1 cellular context compared by ENCODE assay signal in the genomic region with DNA sequence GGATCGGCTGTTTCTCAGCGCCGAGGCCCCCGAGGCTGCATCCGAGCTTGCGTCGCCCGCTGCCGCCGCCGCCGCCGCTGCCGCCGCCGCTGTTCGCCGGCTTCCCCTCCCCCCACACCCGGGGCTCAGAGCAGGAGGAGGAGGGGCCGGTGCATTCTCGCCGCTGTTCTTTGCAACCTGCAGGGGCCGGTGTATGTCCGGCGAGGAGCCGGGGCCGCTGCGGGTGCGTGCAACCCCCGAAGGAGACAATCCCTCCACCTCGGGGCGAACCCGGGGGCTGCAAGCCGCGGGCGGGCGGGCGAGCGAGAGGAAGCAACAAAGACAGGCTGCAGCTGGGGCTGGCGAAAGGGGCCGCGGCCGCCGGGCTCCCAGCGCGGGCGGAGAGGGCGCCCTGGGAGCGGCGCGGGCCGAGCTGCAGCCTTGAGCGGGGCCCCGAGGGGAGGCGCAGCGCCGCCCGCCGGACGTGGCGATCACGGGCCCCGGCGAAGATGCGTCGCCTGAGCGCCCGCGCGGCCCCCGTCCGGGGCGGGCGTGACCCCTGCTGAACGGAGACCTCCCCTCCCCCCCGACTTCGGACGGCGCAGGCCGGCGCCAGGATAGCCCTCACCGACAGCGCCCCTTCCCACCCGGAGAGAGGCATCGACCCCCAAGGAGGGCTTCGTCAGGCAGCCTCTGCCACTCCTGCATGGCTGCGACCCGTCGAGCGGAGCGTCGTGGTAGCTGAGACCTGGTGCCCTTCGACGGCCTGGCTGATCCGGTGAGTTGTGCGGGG.
A peak's percentile ranks its signal among the peaks of the same experiment; 100 is the strongest.
TF ChIP-seq lines count a peak whose summit lies in the region.

No MANE protein-coding gene starts in this region.

TF ChIP-seq in HepG2, 621 proteins besides CTCF, POLR2A, EP300 and RAD21 (continued from another document and continues in another):
- TF ChIP-seq, protein P1, sequence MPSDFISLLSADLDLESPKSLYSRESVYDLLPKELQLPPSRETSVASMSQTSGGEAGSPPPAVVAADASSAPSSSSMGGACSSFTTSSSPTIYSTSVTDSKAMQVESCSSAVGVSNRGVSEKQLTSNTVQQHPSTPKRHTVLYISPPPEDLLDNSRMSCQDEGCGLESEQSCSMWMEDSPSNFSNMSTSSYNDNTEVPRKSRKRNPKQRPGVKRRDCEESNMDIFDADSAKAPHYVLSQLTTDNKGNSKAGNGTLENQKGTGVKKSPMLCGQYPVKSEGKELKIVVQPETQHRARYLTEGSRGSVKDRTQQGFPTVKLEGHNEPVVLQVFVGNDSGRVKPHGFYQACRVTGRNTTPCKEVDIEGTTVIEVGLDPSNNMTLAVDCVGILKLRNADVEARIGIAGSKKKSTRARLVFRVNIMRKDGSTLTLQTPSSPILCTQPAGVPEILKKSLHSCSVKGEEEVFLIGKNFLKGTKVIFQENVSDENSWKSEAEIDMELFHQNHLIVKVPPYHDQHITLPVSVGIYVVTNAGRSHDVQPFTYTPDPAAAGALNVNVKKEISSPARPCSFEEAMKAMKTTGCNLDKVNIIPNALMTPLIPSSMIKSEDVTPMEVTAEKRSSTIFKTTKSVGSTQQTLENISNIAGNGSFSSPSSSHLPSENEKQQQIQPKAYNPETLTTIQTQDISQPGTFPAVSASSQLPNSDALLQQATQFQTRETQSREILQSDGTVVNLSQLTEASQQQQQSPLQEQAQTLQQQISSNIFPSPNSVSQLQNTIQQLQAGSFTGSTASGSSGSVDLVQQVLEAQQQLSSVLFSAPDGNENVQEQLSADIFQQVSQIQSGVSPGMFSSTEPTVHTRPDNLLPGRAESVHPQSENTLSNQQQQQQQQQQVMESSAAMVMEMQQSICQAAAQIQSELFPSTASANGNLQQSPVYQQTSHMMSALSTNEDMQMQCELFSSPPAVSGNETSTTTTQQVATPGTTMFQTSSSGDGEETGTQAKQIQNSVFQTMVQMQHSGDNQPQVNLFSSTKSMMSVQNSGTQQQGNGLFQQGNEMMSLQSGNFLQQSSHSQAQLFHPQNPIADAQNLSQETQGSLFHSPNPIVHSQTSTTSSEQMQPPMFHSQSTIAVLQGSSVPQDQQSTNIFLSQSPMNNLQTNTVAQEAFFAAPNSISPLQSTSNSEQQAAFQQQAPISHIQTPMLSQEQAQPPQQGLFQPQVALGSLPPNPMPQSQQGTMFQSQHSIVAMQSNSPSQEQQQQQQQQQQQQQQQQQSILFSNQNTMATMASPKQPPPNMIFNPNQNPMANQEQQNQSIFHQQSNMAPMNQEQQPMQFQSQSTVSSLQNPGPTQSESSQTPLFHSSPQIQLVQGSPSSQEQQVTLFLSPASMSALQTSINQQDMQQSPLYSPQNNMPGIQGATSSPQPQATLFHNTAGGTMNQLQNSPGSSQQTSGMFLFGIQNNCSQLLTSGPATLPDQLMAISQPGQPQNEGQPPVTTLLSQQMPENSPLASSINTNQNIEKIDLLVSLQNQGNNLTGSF (CRISPR knock-in tag; IDR thresholded peaks at IDR 0.05) = no peak
- TF ChIP-seq ZSCAN20 (CRISPR knock-in tag; IDR thresholded peaks at IDR 0.05; ENCODE audit: borderline replicate concordance) (peak; percentile 64; the same call in 1 of the 2 replicates), ARNT2 (CRISPR knock-in tag; IDR thresholded peaks at IDR 0.05; ENCODE audit: low read depth) (peak; percentile 20; the same call in 1 of the 2 replicates), RFXANK (CRISPR knock-in tag; IDR thresholded peaks at IDR 0.05) (no peak), HNF4A (CRISPR knock-in tag; IDR thresholded peaks at IDR 0.05) (peak; percentile 21; the same call in 1 of the 2 replicates), RBAK (CRISPR knock-in tag; IDR thresholded peaks at IDR 0.05) (no peak), CBX5 (CRISPR knock-in tag; IDR thresholded peaks at IDR 0.05; ENCODE audit: borderline replicate concordance) (0 out of 2 replicates have a peak, but pooled peaks have one; percentile 15), ZNF652 (CRISPR knock-in tag; IDR thresholded peaks at IDR 0.05; ENCODE audit: borderline replicate concordance, low read depth) (no peak), ZNF670 (CRISPR knock-in tag; IDR thresholded peaks at IDR 0.05; ENCODE audit: borderline replicate concordance) (no peak), TOPORS (CRISPR knock-in tag; IDR thresholded peaks at IDR 0.05) (peak; percentile 39; the same call in 1 of the 2 replicates), SMARCC2 (IDR thresholded peaks at IDR 0.05) (no peak), CEBPG (CRISPR knock-in tag; IDR thresholded peaks at IDR 0.05) (no peak), ZBTB42 (CRISPR knock-in tag; IDR thresholded peaks at IDR 0.05) (no peak), TRIM24 (CRISPR knock-in tag; IDR thresholded peaks at IDR 0.05) (no peak), YEATS4 (CRISPR knock-in tag; IDR thresholded peaks at IDR 0.05; ENCODE audit: borderline replicate concordance) (peak; percentile 55; the same call in 1 of the 2 replicates), ZNF768 (CRISPR knock-in tag; IDR thresholded peaks at IDR 0.05) (peak; percentile 21; the same call in 1 of the 2 replicates), SNAPC2 (CRISPR knock-in tag; IDR thresholded peaks at IDR 0.05) (peak; percentile 53; the same call in 1 of the 2 replicates), ZNF33B (CRISPR knock-in tag; IDR thresholded peaks at IDR 0.05) (peak; percentile 54; the same call in 1 of the 2 replicates), ZFP36L1 (CRISPR knock-in tag; IDR thresholded peaks at IDR 0.05) (no peak), MYC (CRISPR knock-in tag; IDR thresholded peaks at IDR 0.05; ENCODE audit: borderline replicate concordance) (0 out of 2 replicates have a peak, but pooled peaks have one; percentile 20), GABPB1 (CRISPR knock-in tag; IDR thresholded peaks at IDR 0.05) (0 out of 2 replicates have a peak, but pooled peaks have one; percentile 15), RXRB (CRISPR knock-in tag; IDR thresholded peaks at IDR 0.05; ENCODE audit: borderline replicate concordance) (no peak), POLR2G (IDR thresholded peaks at IDR 0.05; ENCODE audit: low read depth, low read length) (no peak), KLF12 (CRISPR knock-in tag; IDR thresholded peaks at IDR 0.05; ENCODE audit: borderline replicate concordance) (peak; percentile 47; the same call in 1 of the 2 replicates), RBFOX2 (IDR thresholded peaks at IDR 0.05; ENCODE audit: low read depth, low read length) (peak; percentile 64), ZNF274 (CRISPR knock-in tag; IDR thresholded peaks at IDR 0.05) (peak; percentile 15; the same call in 1 of the 2 replicates)
- TF ChIP-seq, protein P2, sequence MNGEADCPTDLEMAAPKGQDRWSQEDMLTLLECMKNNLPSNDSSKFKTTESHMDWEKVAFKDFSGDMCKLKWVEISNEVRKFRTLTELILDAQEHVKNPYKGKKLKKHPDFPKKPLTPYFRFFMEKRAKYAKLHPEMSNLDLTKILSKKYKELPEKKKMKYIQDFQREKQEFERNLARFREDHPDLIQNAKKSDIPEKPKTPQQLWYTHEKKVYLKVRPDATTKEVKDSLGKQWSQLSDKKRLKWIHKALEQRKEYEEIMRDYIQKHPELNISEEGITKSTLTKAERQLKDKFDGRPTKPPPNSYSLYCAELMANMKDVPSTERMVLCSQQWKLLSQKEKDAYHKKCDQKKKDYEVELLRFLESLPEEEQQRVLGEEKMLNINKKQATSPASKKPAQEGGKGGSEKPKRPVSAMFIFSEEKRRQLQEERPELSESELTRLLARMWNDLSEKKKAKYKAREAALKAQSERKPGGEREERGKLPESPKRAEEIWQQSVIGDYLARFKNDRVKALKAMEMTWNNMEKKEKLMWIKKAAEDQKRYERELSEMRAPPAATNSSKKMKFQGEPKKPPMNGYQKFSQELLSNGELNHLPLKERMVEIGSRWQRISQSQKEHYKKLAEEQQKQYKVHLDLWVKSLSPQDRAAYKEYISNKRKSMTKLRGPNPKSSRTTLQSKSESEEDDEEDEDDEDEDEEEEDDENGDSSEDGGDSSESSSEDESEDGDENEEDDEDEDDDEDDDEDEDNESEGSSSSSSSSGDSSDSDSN (CRISPR knock-in tag; IDR thresholded peaks at IDR 0.05) = peak; percentile 83
- TF ChIP-seq, protein P3, sequence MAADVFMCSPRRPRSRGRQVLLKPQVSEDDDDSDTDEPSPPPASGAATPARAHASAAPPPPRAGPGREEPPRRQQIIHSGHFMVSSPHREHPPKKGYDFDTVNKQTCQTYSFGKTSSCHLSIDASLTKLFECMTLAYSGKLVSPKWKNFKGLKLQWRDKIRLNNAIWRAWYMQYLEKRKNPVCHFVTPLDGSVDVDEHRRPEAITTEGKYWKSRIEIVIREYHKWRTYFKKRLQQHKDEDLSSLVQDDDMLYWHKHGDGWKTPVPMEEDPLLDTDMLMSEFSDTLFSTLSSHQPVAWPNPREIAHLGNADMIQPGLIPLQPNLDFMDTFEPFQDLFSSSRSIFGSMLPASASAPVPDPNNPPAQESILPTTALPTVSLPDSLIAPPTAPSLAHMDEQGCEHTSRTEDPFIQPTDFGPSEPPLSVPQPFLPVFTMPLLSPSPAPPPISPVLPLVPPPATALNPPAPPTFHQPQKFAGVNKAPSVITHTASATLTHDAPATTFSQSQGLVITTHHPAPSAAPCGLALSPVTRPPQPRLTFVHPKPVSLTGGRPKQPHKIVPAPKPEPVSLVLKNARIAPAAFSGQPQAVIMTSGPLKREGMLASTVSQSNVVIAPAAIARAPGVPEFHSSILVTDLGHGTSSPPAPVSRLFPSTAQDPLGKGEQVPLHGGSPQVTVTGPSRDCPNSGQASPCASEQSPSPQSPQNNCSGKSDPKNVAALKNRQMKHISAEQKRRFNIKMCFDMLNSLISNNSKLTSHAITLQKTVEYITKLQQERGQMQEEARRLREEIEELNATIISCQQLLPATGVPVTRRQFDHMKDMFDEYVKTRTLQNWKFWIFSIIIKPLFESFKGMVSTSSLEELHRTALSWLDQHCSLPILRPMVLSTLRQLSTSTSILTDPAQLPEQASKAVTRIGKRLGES (CRISPR knock-in tag; IDR thresholded peaks at IDR 0.05; ENCODE audit: borderline replicate concordance) = no peak
- TF ChIP-seq, protein P4, sequence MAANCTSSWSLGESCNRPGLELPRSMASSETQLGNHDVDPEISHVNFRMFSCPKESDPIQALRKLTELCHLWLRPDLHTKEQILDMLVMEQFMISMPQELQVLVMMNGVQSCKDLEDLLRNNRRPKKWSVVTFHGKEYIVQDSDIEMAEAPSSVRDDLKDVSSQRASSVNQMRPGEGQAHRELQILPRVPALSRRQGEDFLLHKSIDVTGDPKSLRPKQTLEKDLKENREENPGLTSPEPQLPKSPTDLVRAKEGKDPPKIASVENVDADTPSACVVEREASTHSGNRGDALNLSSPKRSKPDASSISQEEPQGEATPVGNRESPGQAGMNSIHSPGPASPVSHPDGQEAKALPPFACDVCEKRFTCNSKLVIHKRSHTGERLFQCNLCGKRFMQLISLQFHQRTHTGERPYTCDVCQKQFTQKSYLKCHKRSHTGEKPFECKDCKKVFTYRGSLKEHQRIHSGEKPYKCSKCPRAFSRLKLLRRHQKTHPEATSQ (CRISPR knock-in tag; IDR thresholded peaks at IDR 0.05; ENCODE audit: borderline replicate concordance) = peak; percentile 68; the same call in 1 of the 2 replicates
- TF ChIP-seq, protein P5, sequence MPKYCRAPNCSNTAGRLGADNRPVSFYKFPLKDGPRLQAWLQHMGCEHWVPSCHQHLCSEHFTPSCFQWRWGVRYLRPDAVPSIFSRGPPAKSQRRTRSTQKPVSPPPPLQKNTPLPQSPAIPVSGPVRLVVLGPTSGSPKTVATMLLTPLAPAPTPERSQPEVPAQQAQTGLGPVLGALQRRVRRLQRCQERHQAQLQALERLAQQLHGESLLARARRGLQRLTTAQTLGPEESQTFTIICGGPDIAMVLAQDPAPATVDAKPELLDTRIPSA (CRISPR knock-in tag; IDR thresholded peaks at IDR 0.05; ENCODE audit: borderline replicate concordance) = no peak
- TF ChIP-seq, protein P6, sequence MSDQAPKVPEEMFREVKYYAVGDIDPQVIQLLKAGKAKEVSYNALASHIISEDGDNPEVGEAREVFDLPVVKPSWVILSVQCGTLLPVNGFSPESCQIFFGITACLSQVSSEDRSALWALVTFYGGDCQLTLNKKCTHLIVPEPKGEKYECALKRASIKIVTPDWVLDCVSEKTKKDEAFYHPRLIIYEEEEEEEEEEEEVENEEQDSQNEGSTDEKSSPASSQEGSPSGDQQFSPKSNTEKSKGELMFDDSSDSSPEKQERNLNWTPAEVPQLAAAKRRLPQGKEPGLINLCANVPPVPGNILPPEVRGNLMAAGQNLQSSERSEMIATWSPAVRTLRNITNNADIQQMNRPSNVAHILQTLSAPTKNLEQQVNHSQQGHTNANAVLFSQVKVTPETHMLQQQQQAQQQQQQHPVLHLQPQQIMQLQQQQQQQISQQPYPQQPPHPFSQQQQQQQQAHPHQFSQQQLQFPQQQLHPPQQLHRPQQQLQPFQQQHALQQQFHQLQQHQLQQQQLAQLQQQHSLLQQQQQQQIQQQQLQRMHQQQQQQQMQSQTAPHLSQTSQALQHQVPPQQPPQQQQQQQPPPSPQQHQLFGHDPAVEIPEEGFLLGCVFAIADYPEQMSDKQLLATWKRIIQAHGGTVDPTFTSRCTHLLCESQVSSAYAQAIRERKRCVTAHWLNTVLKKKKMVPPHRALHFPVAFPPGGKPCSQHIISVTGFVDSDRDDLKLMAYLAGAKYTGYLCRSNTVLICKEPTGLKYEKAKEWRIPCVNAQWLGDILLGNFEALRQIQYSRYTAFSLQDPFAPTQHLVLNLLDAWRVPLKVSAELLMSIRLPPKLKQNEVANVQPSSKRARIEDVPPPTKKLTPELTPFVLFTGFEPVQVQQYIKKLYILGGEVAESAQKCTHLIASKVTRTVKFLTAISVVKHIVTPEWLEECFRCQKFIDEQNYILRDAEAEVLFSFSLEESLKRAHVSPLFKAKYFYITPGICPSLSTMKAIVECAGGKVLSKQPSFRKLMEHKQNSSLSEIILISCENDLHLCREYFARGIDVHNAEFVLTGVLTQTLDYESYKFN (CRISPR knock-in tag; conservative IDR thresholded peaks at IDR 0.05) = no peak
- TF ChIP-seq, protein P7, sequence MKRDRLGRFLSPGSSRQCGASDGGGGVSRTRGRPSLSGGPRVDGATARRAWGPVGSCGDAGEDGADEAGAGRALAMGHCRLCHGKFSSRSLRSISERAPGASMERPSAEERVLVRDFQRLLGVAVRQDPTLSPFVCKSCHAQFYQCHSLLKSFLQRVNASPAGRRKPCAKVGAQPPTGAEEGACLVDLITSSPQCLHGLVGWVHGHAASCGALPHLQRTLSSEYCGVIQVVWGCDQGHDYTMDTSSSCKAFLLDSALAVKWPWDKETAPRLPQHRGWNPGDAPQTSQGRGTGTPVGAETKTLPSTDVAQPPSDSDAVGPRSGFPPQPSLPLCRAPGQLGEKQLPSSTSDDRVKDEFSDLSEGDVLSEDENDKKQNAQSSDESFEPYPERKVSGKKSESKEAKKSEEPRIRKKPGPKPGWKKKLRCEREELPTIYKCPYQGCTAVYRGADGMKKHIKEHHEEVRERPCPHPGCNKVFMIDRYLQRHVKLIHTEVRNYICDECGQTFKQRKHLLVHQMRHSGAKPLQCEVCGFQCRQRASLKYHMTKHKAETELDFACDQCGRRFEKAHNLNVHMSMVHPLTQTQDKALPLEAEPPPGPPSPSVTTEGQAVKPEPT (CRISPR knock-in tag; IDR thresholded peaks at IDR 0.05; ENCODE audit: low read depth) = 0 out of 2 replicates have a peak, but pooled peaks have one; percentile 53
- TF ChIP-seq, protein P8, sequence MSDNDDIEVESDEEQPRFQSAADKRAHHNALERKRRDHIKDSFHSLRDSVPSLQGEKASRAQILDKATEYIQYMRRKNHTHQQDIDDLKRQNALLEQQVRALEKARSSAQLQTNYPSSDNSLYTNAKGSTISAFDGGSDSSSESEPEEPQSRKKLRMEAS (IDR thresholded peaks at IDR 0.05) = peak; percentile 46
- TF ChIP-seq, protein P9, sequence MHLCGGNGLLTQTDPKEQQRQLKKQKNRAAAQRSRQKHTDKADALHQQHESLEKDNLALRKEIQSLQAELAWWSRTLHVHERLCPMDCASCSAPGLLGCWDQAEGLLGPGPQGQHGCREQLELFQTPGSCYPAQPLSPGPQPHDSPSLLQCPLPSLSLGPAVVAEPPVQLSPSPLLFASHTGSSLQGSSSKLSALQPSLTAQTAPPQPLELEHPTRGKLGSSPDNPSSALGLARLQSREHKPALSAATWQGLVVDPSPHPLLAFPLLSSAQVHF (CRISPR knock-in tag; IDR thresholded peaks at IDR 0.05) = 0 out of 2 replicates have a peak, but pooled peaks have one; percentile 64
